In the genomic region with DNA sequence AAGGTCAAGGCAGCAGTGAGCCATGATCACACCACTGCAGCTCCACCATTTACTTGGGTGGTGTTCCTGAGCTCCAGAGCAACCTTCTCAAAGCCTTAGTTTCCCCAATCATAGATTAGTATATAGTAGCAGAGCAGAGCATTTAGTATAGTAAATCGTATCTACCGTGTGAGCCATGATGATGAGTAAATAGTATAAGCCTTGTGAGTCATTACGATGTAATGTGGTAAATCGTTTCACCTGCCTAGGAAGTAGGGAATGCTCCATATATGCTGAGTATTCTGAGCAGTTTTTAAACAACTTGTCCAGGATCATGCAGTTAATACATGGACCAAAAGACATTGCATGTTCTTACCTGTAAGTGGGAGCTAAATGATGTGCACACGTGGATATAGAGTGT, we compare ENCODE assay signal across 23 cellular contexts.
DNase-seq lines count a peak whose midpoint lies in the region; ATAC-seq and TF ChIP-seq lines count a peak whose summit lies in the region.
"Had no signal": no experiment of that assay in that cellular context is flagged by ENCODE, and none has a peak within 500 bp of the region (broad histone marks: within the 10 kb centered on the region; RNA-seq: fewer than 3 reads in every experiment).

No MANE protein-coding gene starts in this region.

- CTCF ChIA-PET in activated CD4-positive, alpha-beta T cell treated with anti-CD3 and anti-CD28 coated beads for 36 hours (lab: Charles Lee) = interaction anchor here (1.6 kb wide), 1 partner anchor 65 kb away, joined by 5 read pairs; no protein-coding TSS in a partner anchor
- CTCF ChIA-PET in activated CD4-positive, alpha-beta T cell treated with anti-CD3 and anti-CD28 coated beads, Interleukin-2, amount 10 ng/mL, durations not matched to agents 7 days and 5 days (lab: Charles Lee) = interaction anchor here (0.6 to 0.7 kb wide), 3 partner anchors 12 to 703 kb away, joined by 3 to 5 read pairs (median 3); no protein-coding TSS in a partner anchor
- CTCF ChIA-PET in PC-9 (lab: Charles Lee) = no interaction called here

- H3K4me3 Mint-ChIP-seq in activated CD4-positive, alpha-beta T cell treated with anti-CD3 and anti-CD28 coated beads for 36 hours = no peak overlapping the region
- no peak overlapping the region for H3K4me3 Mint-ChIP-seq in activated CD4-positive, alpha-beta T cell treated with anti-CD3 and anti-CD28 coated beads, Interleukin-2, amount 10 ng/mL, durations not matched to agents 7 days and 5 days
- H3K4me3 Mint-ChIP-seq: activated CD4-positive, alpha-beta T cell treated with anti-CD3 and anti-CD28 coated beads, Interleukin-2, amount 10 ng/mL, durations not matched to agents 24 days and 14 days; memory B cell; naive B cell had no signal

- no peaks in the 10 kb centered on the region for H3K9me3 Mint-ChIP-seq in activated CD4-positive, alpha-beta T cell treated with anti-CD3 and anti-CD28 coated beads for 36 hours (ENCODE audit: low read depth)
- H3K9me3 Mint-ChIP-seq in activated CD4-positive, alpha-beta T cell treated with anti-CD3 and anti-CD28 coated beads, Interleukin-2, amount 10 ng/mL, durations not matched to agents 7 days and 5 days = no peaks in the 10 kb centered on the region
- H3K9me3 Mint-ChIP-seq: activated CD4-positive, alpha-beta T cell treated with anti-CD3 and anti-CD28 coated beads, Interleukin-2, amount 10 ng/mL, durations not matched to agents 24 days and 14 days; memory B cell had no signal

- no peak for DNase-seq in activated CD4-positive, alpha-beta T cell treated with anti-CD3 and anti-CD28 coated beads for 36 hours
- no peak for DNase-seq in activated CD4-positive, alpha-beta T cell treated with anti-CD3 and anti-CD28 coated beads, Interleukin-2, amount 10 ng/mL, durations not matched to agents 7 days and 5 days
- peak in 1 of 2 experiments; percentile 86 for DNase-seq in PC-9
- peak; percentile 6 for DNase-seq in epithelial cell of proximal tubule (ENCODE audit: low read depth)
- DNase-seq in retinal pigment epithelial cell (ENCODE audit: low read depth) = peak; percentile 20
- DNase-seq in DMS153 (lab: John Stamatoyannopoulos, UW) = no peak
- DNase-seq: activated CD4-positive, alpha-beta T cell treated with anti-CD3 and anti-CD28 coated beads, Interleukin-2, amount 10 ng/mL, durations not matched to agents 24 days and 14 days; activated effector memory CD4-positive, alpha-beta T cell treated with Interleukin-2 at 50 U/mL for 16 hours; brain microvascular endothelial cell; Caco-2; colonic mucosa; naive B cell; NCI-H2081 treated with DMSO at 0.1 percent for 48 hours; NCI-H524; right lobe of liver; substantia nigra; SW 1271 had no signal

- H3K9me3 ChIP-seq in PC-9 (ENCODE audit: insufficient read depth, low read depth) = no peaks in the 10 kb centered on the region
- H3K9me3 ChIP-seq: BLaER1, Caco-2, colonic mucosa, right lobe of liver had no signal

- TF ChIP-seq CTCF in PC-9 (conservative IDR thresholded peaks at IDR 0.05) = no peak
- TF ChIP-seq CTCF in epithelial cell of proximal tubule (conservative IDR thresholded peaks at IDR 0.05; ENCODE audit: low read depth, low read length) = no peak
- TF ChIP-seq CTCF in retinal pigment epithelial cell (conservative IDR thresholded peaks at IDR 0.05; ENCODE audit: low read depth, low read length) = no peak

- no peaks in the 10 kb centered on the region for H3K27me3 ChIP-seq in PC-9 (ENCODE audit: insufficient read depth, low read depth)
- H3K27me3 ChIP-seq: BLaER1, brain microvascular endothelial cell, colonic mucosa, right lobe of liver had no signal

- H3K36me3 ChIP-seq in PC-9 (ENCODE audit: low read depth) = no peaks in the 10 kb centered on the region
- H3K36me3 ChIP-seq: BLaER1, brain microvascular endothelial cell, colonic mucosa, right lobe of liver had no signal

- ATAC-seq in activated CD4-positive, alpha-beta T cell treated with anti-CD3 and anti-CD28 coated beads for 36 hours = peak; percentile 51
- ATAC-seq in HG03039 (IDR thresholded peaks at IDR 0.05; ENCODE audit: unreplicated experiment) (no peak), HG02970 (IDR thresholded peaks at IDR 0.05; ENCODE audit: low FRiP score, unreplicated experiment) (no peak)
- ATAC-seq: right lobe of liver, Right ventricle myocardium inferior had no signal

- no peak overlapping the region for H2AFZ ChIP-seq in PC-9

- no peaks in the 10 kb centered on the region for H4K20me1 ChIP-seq in PC-9 (ENCODE audit: insufficient read depth)
- H4K20me1 ChIP-seq: BLaER1 had no signal

- no peak overlapping the region for H3K27ac Mint-ChIP-seq in activated CD4-positive, alpha-beta T cell treated with anti-CD3 and anti-CD28 coated beads for 36 hours
- no peak overlapping the region for H3K27ac Mint-ChIP-seq in activated CD4-positive, alpha-beta T cell treated with anti-CD3 and anti-CD28 coated beads, Interleukin-2, amount 10 ng/mL, durations not matched to agents 7 days and 5 days
- H3K27ac Mint-ChIP-seq: activated CD4-positive, alpha-beta T cell treated with anti-CD3 and anti-CD28 coated beads, Interleukin-2, amount 10 ng/mL, durations not matched to agents 24 days and 14 days; memory B cell had no signal

- no peaks in the 10 kb centered on the region for H3K9me2 ChIP-seq in PC-9 (ENCODE audit: insufficient read depth)

- H3F3A ChIP-seq in PC-9 (ENCODE audit: insufficient read depth, low read depth) = peaks cover 39% of the 10 kb centered on the region

- no peaks in the 10 kb centered on the region for H3K79me2 ChIP-seq in PC-9 (ENCODE audit: low read depth)

- no peaks in the 10 kb centered on the region for H3K36me3 Mint-ChIP-seq in activated CD4-positive, alpha-beta T cell treated with anti-CD3 and anti-CD28 coated beads for 36 hours (ENCODE audit: low read depth)
- no peaks in the 10 kb centered on the region for H3K36me3 Mint-ChIP-seq in activated CD4-positive, alpha-beta T cell treated with anti-CD3 and anti-CD28 coated beads, Interleukin-2, amount 10 ng/mL, durations not matched to agents 7 days and 5 days (ENCODE audit: low read depth)
- H3K36me3 Mint-ChIP-seq: memory B cell, naive B cell had no signal

- intact Hi-C loops in activated CD4-positive, alpha-beta T cell treated with anti-CD3 and anti-CD28 coated beads for 36 hours (cut with DNase I, micrococcal nuclease) = no loop called here
- intact Hi-C loops in PC-9 (cut with micrococcal nuclease; ENCODE audit: unreplicated experiment) = loop anchor here (5.0 kb wide), 2 partner anchors 111 to 186 kb away; a partner anchor contains a TSS

- peaks cover 10% of the 10 kb centered on the region for H3K4me1 Mint-ChIP-seq in activated CD4-positive, alpha-beta T cell treated with anti-CD3 and anti-CD28 coated beads for 36 hours
- H3K4me1 Mint-ChIP-seq in activated CD4-positive, alpha-beta T cell treated with anti-CD3 and anti-CD28 coated beads, Interleukin-2, amount 10 ng/mL, durations not matched to agents 7 days and 5 days = peaks cover 8% of the 10 kb centered on the region

- H3K4me2 ChIP-seq in PC-9 = peak overlapping the region; percentile 58
- H3K4me2 ChIP-seq: KMS-11 had no signal

- H3K4me1 ChIP-seq in PC-9 (replicated peaks; ENCODE audit: insufficient read depth) = peaks cover 57% of the 10 kb centered on the region
- H3K4me1 ChIP-seq: Caco-2, right lobe of liver had no signal

- BruUV-seq in PC-9 (replicated peaks; lab: Mats Ljungman, UMichigan) = no TSS peak

- H3K27me3 Mint-ChIP-seq in activated CD4-positive, alpha-beta T cell treated with anti-CD3 and anti-CD28 coated beads for 36 hours = peaks cover 7% of the 10 kb centered on the region
- H3K27me3 Mint-ChIP-seq in activated CD4-positive, alpha-beta T cell treated with anti-CD3 and anti-CD28 coated beads, Interleukin-2, amount 10 ng/mL, durations not matched to agents 7 days and 5 days = no peaks in the 10 kb centered on the region
- H3K27me3 Mint-ChIP-seq: activated CD4-positive, alpha-beta T cell treated with anti-CD3 and anti-CD28 coated beads, Interleukin-2, amount 10 ng/mL, durations not matched to agents 24 days and 14 days had no signal

- H3K27ac ChIP-seq in PC-9 = peak overlapping the region; percentile 43
- H3K27ac ChIP-seq: BLaER1, brain microvascular endothelial cell, colonic mucosa, right lobe of liver had no signal

- no peak overlapping the region for H3K4me3 ChIP-seq in PC-9
- H3K4me3 ChIP-seq in epithelial cell of proximal tubule (ENCODE audit: low read depth, low read length) = no peak overlapping the region
- H3K4me3 ChIP-seq in retinal pigment epithelial cell (ENCODE audit: low read length) = no peak overlapping the region
- H3K4me3 ChIP-seq: BLaER1, colonic mucosa, right lobe of liver had no signal

- POLR2A ChIA-PET in activated CD4-positive, alpha-beta T cell treated with anti-CD3 and anti-CD28 coated beads for 36 hours (lab: Charles Lee) = no interaction called here
- POLR2A ChIA-PET in activated CD4-positive, alpha-beta T cell treated with anti-CD3 and anti-CD28 coated beads, Interleukin-2, amount 10 ng/mL, durations not matched to agents 7 days and 5 days (lab: Charles Lee) = no interaction called here
- POLR2A ChIA-PET in PC-9 (lab: Charles Lee; ENCODE audit: unreplicated experiment) = no interaction called here

Comparison
In these comparisons a context has a peak if more than half of its experiments do, and no peak if none do; other contexts are left out.
1. DNase-seq: peak in epithelial cell of proximal tubule (single experiment) and retinal pigment epithelial cell (single experiment); none in activated CD4-positive, alpha-beta T cell treated with anti-CD3 and anti-CD28 coated beads for 36 hours (single experiment), activated CD4-positive, alpha-beta T cell treated with anti-CD3 and anti-CD28 coated beads, Interleukin-2, amount 10 ng/mL, durations not matched to agents 7 days and 5 days (single experiment) and DMS153 (single experiment).